In genomic region chr10:122779924-122780323, GRCh38 we compare ENCODE assay signal across 19 cellular contexts.
"Had no signal": no experiment of that assay in that cellular context is flagged by ENCODE, and none has a peak within 500 bp of the region (broad histone marks: within the 10 kb centered on the region; RNA-seq: fewer than 3 reads in every experiment).

No MANE protein-coding gene starts in this region.

- ATAC-seq: HepG2 had no signal

- H3K36me3 ChIP-seq: MG63 had no signal

- DNase-seq: IMR-90, Karpas-422, KG1, NCI-H1092 treated with DMSO at 0.1 percent for 48 hours, NCI-H1436, NCI-H187, NCI-H2029, NCI-H2081 treated with DMSO at 0.1 percent for 48 hours, NCI-H2171, NCI-H446, NCI-H510A, NCI-H524 treated with DMSO at 0.1 percent for 48 hours, NCI-H69, NCI-H774, RPMI8226, SHP77 had no signal

- FAIRE-seq: HepG2, RCC 7860 had no signal

- H3K4me3 ChIP-seq: MG63 had no signal
